Comparison of ENCODE assay signal across 5 cellular contexts in genomic region chr5:56377573-56377972, GRCh38.
"Had no signal": no experiment of that assay in that cellular context is flagged by ENCODE, and none has a peak within 500 bp of the region (broad histone marks: within the 10 kb centered on the region; RNA-seq: fewer than 3 reads in every experiment).

No MANE protein-coding gene starts in this region.

- H3K27ac Mint-ChIP-seq: GM23338, H9, IgD-negative memory B cell had no signal

- H3K4me3 Mint-ChIP-seq: GM23338, H9, IgD-negative memory B cell had no signal

- H3K36me3 Mint-ChIP-seq: IgD-negative memory B cell had no signal

- H3K4me3 ChIP-seq: GM23338 had no signal

- H3K27me3 Mint-ChIP-seq: IgD-negative memory B cell had no signal

- DNase-seq: H9, HCEC 1CT, KBM-7 had no signal
